In the genomic region with DNA sequence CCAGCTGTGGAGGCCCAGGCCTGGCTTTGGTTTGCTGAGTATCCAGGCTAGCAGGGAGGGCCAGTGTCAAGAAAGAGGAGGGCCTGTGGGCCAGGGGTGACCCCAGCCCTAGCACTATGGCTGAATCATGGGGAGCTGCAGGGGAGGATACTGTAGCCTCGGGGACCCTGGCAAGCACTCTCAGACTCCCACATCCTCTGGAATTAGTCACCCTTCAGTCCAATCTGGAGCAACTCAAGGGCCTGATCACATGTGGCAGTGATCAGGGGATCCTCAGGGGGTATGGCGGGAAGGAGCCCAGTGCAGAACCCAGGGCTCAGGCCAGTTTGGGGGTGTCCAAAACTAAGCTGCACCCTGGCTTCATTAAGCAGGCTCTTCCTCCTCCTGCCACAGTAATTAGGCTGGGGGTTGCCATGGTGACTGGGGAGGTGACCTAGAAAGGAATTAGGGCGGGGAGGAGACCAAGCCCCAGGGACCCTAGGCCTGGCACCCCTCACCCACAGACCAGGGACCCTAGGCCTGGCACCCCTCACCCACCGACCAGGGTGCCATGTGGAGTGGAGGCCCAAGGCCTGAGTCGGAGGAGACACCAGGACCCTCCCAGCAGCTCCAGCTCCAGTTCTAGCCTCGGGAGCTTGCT, we compare ENCODE assay signal across 16 cellular contexts. TPM values are rescaled to one million over a fixed set of nuclear protein-coding genes. Genes with fewer than 3 reads are reported as not detected.
DNase-seq lines count a peak whose midpoint lies in the region; ATAC-seq, FAIRE-seq and TF ChIP-seq lines count a peak whose summit lies in the region.
"Had no signal": no experiment of that assay in that cellular context is flagged by ENCODE, and none has a peak within 500 bp of the region (broad histone marks: within the 10 kb centered on the region; RNA-seq: fewer than 3 reads in every experiment).

No MANE protein-coding gene starts in this region.

- no peak overlapping the region for H2AK5ac ChIP-seq in IMR-90 (ENCODE audit: low read depth, low read length)

- H2BK5ac ChIP-seq in IMR-90 (ENCODE audit: low read depth, low read length, poor library complexity, severe bottlenecking), result no peak overlapping the region

- no peak overlapping the region for H2BK120ac ChIP-seq in IMR-90 (ENCODE audit: low read depth, low read length)

- H3K27ac Mint-ChIP-seq in progenitor cell of endocrine pancreas, result no peak overlapping the region

- no peaks in the 10 kb centered on the region for H3K79me2 ChIP-seq in keratinocyte (ENCODE audit: control insufficient read depth, insufficient read depth, low read length)

- no TSS peak for BruUV-seq in IMR-90 (replicated peaks; lab: Mats Ljungman, UMichigan)

- no peak overlapping the region for H3K4me3 ChIP-seq in IMR-90 (ENCODE audit: insufficient read depth, low read depth, low read length)
- H3K4me3 ChIP-seq in breast epithelium, result no peak overlapping the region
- no peak overlapping the region for H3K4me3 ChIP-seq in keratinocyte (ENCODE audit: control insufficient read depth in 2 of 3, extremely low read depth in 1 of 3, insufficient read depth in 2 of 3, low read depth in 1 of 3, low read length in 3 of 3)
- H3K4me3 ChIP-seq: adrenal gland, coronary artery, lung, ovary had no signal

- H3K4me1 Mint-ChIP-seq in progenitor cell of endocrine pancreas (ENCODE audit: low read depth), result peaks cover 1% of the 10 kb centered on the region

- no peak overlapping the region for H3K56ac ChIP-seq in IMR-90 (ENCODE audit: extremely low read depth, insufficient read depth, low read length)

- TF ChIP-seq CTCF in AG09319 (IDR thresholded peaks at IDR 0.05; ENCODE audit: low read depth, low read length), result no peak
- no peak for TF ChIP-seq CTCF in IMR-90 (conservative IDR thresholded peaks at IDR 0.05; ENCODE audit: low read depth, low read length)
- no peak for TF ChIP-seq CTCF in breast epithelium (IDR thresholded peaks at IDR 0.05)
- TF ChIP-seq CTCF in keratinocyte (optimal IDR thresholded peaks at IDR 0.05 in 1 of 3, IDR thresholded peaks at IDR 0.05 in 1 of 3, conservative IDR thresholded peaks at IDR 0.05 in 1 of 3; ENCODE audit: extremely low read depth in 1 of 3, insufficient read depth in 2 of 3, low read length in 3 of 3), result no peak
- TF ChIP-seq CTCF in progenitor cell of endocrine pancreas (IDR thresholded peaks at IDR 0.05; ENCODE audit: unreplicated experiment), result no peak

- H4K5ac ChIP-seq in IMR-90 (ENCODE audit: low read depth, low read length), result no peak overlapping the region

- H3K27me3 ChIP-seq in IMR-90 (ENCODE audit: control insufficient read depth, insufficient read depth, low read length), result no peaks in the 10 kb centered on the region
- no peaks in the 10 kb centered on the region for H3K27me3 ChIP-seq in breast epithelium
- no peaks in the 10 kb centered on the region for H3K27me3 ChIP-seq in keratinocyte (ENCODE audit: control insufficient read depth, extremely low read depth, insufficient read depth, low read length)
- H3K27me3 ChIP-seq: adrenal gland, ovary had no signal

- TF ChIP-seq POLR2A in IMR-90 (IDR thresholded peaks at IDR 0.05; ENCODE audit: low read depth, low read length), result no peak
- TF ChIP-seq POLR2A in breast epithelium (IDR thresholded peaks at IDR 0.05), result no peak

- H3K14ac ChIP-seq in IMR-90 (replicated peaks; ENCODE audit: low read depth, low read length), result no peak overlapping the region

- peaks cover 51% of the 10 kb centered on the region for H3K36me3 ChIP-seq in IMR-90 (ENCODE audit: control insufficient read depth, insufficient read depth, low read length)
- H3K36me3 ChIP-seq in breast epithelium, result no peaks in the 10 kb centered on the region
- H3K36me3 ChIP-seq in keratinocyte (ENCODE audit: control insufficient read depth in 2 of 2, extremely low read depth in 1 of 2, insufficient read depth in 2 of 2, low read length in 2 of 2), result peaks cover 0 to 8% of the 10 kb centered on the region in 2 experiments
- H3K36me3 ChIP-seq: adrenal gland, ovary had no signal

- CTCF ChIA-PET in IMR-90 (lab: Yijun Ruan, JAX), result no interaction called here

- H3K27me3 Mint-ChIP-seq in progenitor cell of endocrine pancreas, result peaks cover 10% of the 10 kb centered on the region

- H2BK20ac ChIP-seq in IMR-90 (ENCODE audit: low read depth, low read length), result no peak overlapping the region

- ATAC-seq in IMR-90 (ENCODE audit: low read depth), result peak; percentile 69
- ATAC-seq: esophagus mucosa had no signal

- H3K27ac ChIP-seq in IMR-90 (ENCODE audit: insufficient read depth, low read length), result no peak overlapping the region
- peak overlapping the region; percentile 13 to 83 for H3K27ac ChIP-seq in breast epithelium
- H3K27ac ChIP-seq in keratinocyte (ENCODE audit: control insufficient read depth, insufficient read depth, low read length), result no peak overlapping the region
- H3K27ac ChIP-seq: adrenal gland, ovary had no signal

- H3K4me1 ChIP-seq in IMR-90 (ENCODE audit: control insufficient read depth, insufficient read depth, low read length) (peaks cover 4% of the 10 kb centered on the region; the same call in 1 of the 2 replicates), breast epithelium (no peaks in the 10 kb centered on the region), keratinocyte (ENCODE audit: control insufficient read depth, extremely low read depth, insufficient read depth, low read length) (peaks cover 8% of the 10 kb centered on the region)
- H3K4me1 ChIP-seq: adrenal gland had no signal

- no peak for TF ChIP-seq RAD21 in IMR-90 (IDR thresholded peaks at IDR 0.05; ENCODE audit: low read length)

- peak overlapping the region; percentile 37 for H2AK9ac ChIP-seq in IMR-90 (replicated peaks; ENCODE audit: low read depth, low read length, poor library complexity)

- peak; percentile 15 for DNase-seq in AG09319 (ENCODE audit: extremely low read depth, low read depth)
- peak; percentile 62 for DNase-seq in IMR-90
- no peak for DNase-seq in breast epithelium (ENCODE audit: low spot score in 2 of 2)
- DNase-seq in keratinocyte (ENCODE audit: low read depth, low spot score), result no peak
- DNase-seq in pons (ENCODE audit: low spot score), result no peak
- no peak for DNase-seq in activated CD4-positive, alpha-beta T cell treated with anti-CD3 and anti-CD28 coated beads, Interleukin-2, amount 50 U/mL, for 48 hours
- no peak for DNase-seq in middle frontal gyrus (ENCODE audit: extremely low spot score, low spot score)
- no peak for DNase-seq in progenitor cell of endocrine pancreas (ENCODE audit: low spot score, unreplicated experiment)
- DNase-seq: activated CD4-positive, alpha-beta T cell treated with anti-CD3 and anti-CD28 coated beads for 1 hour; adrenal gland; NCI-H2081; ovary had no signal

- H4K91ac ChIP-seq in IMR-90 (ENCODE audit: insufficient read depth, low read depth, low read length), result no peak overlapping the region

- H4K20me1 ChIP-seq in IMR-90 (ENCODE audit: insufficient read depth, low read length), result peaks cover 7% of the 10 kb centered on the region; the same call in 1 of the 2 replicates
- H4K20me1 ChIP-seq in keratinocyte (ENCODE audit: control insufficient read depth, extremely low read depth, insufficient read depth, low read length), result no peaks in the 10 kb centered on the region

- POLR2A ChIA-PET in IMR-90 (lab: Charles Lee; ENCODE audit: unreplicated experiment), result interaction anchor here (1.0 kb wide), 1 partner anchor 9 kb away, joined by 5 read pairs; the partner anchor contains the start of gene TMEM256

- no peaks in the 10 kb centered on the region for H3K9me3 Mint-ChIP-seq in progenitor cell of endocrine pancreas (ENCODE audit: low read depth)

- H3K4me2 ChIP-seq in IMR-90 (ENCODE audit: low read depth, low read length), result no peak overlapping the region
- peak overlapping the region; percentile 25 for H3K4me2 ChIP-seq in keratinocyte (ENCODE audit: control insufficient read depth, extremely low read depth, insufficient read depth, low read depth, low read length)

- H4K8ac ChIP-seq in IMR-90 (ENCODE audit: low read depth in 2 of 2, low read length in 2 of 2), result no peak overlapping the region

- no peak overlapping the region for H3K23ac ChIP-seq in IMR-90 (ENCODE audit: low read depth, low read length)

- dilution Hi-C loops in IMR-90 (cut with HindIII; ENCODE audit: low sequenced_read_pairs, unreplicated experiment), result no loop called here
- dilution Hi-C loops in keratinocyte (cut with MboI; ENCODE audit: extremely low pct_ligation_motif_present, low sequenced_read_pairs), result no loop called here

- in situ Hi-C loops in IMR-90 (cut with MboI; ENCODE audit: low sequenced_read_pairs), result no loop called here

- H3K4me3 Mint-ChIP-seq in progenitor cell of endocrine pancreas (ENCODE audit: low read depth), result no peak overlapping the region

- no peak overlapping the region for H3K4ac ChIP-seq in IMR-90 (ENCODE audit: low read depth, low read length)

- no peak overlapping the region for H3K18ac ChIP-seq in IMR-90 (ENCODE audit: low read depth, low read length)

- H2BK15ac ChIP-seq in IMR-90 (ENCODE audit: low read depth, low read length), result no peak overlapping the region

- no CpG with 5 or more reads among the region's 6 CpGs for WGBS in IMR-90 (ENCODE audit: extremely low coverage in 2 of 2, insufficient read length in 1 of 2), 2 experiments

- peaks cover 14% of the 10 kb centered on the region for H3K36me3 Mint-ChIP-seq in progenitor cell of endocrine pancreas (ENCODE audit: insufficient read depth)

- H3K9me1 ChIP-seq in IMR-90 (ENCODE audit: insufficient read depth, low read length) (peaks cover 7% of the 10 kb centered on the region; the same call in 1 of the 2 replicates), keratinocyte (ENCODE audit: control insufficient read depth, extremely low read depth, insufficient read depth, low read length) (no peaks in the 10 kb centered on the region)

- peaks cover 0 to 3% of the 10 kb centered on the region in 2 experiments; a peak in 1 of 4 replicates for H3K79me1 ChIP-seq in IMR-90 (ENCODE audit: low read depth in 1 of 2, low read length in 2 of 2)

- intact Hi-C loops in IMR-90 (cut with micrococcal nuclease) (no loop called here), breast epithelium (cut with DNase I; ENCODE audit: low total_unique reads) (no loop called here)

- H3K9me3 ChIP-seq in IMR-90 (ENCODE audit: control insufficient read depth, insufficient read depth, low read length) (no peaks in the 10 kb centered on the region), breast epithelium (no peaks in the 10 kb centered on the region), keratinocyte (ENCODE audit: control insufficient read depth, low read depth, low read length) (no peaks in the 10 kb centered on the region)
- H3K9me3 ChIP-seq: adrenal gland, ovary had no signal

- no peak overlapping the region for H2AFZ ChIP-seq in IMR-90 (replicated peaks; ENCODE audit: low read length, poor library complexity)
- no peak overlapping the region for H2AFZ ChIP-seq in keratinocyte (ENCODE audit: control insufficient read depth, low read length)

- no peak overlapping the region for H3K9ac ChIP-seq in IMR-90 (ENCODE audit: low read depth, low read length)
- H3K9ac ChIP-seq in keratinocyte (ENCODE audit: control insufficient read depth, extremely low read depth, insufficient read depth, low read length), result no peak overlapping the region

- no peak for FAIRE-seq in keratinocyte (lab: Jason Lieb, UNC)

RNA-seq across cellular contexts. Expression of gene NLGN2, which starts 5.8 kb away (rescaled TPM):
- 1.7 and 1.8 TPM in 2 replicates for total RNA-seq in IMR-90 (2012; rRNA removed)
- polyA plus RNA-seq in IMR-90 (2012; rRNA removed), result 36.7 and 38.1 TPM in 2 replicates
- polyA plus RNA-seq in IMR-90 (2012; cell fraction: cytosol; rRNA removed), result 19.6 and 36.4 TPM in 2 replicates
- 187 and 347 TPM in 2 replicates for polyA plus RNA-seq in IMR-90 (2012; cell fraction: nucleus; rRNA removed; ENCODE audit: low replicate concordance)
- total RNA-seq in breast epithelium, result 10 to 100 TPM in 1 of 3 donors, 1 to 10 TPM in 2; 6.7 to 13.1 (median 8.3) TPM
- polyA plus RNA-seq in keratinocyte, result 2.5 to 4.9 TPM (median 4.8 TPM) in 3 replicates
- 1.8 TPM for polyA plus RNA-seq in keratinocyte (2011; ENCODE audit: low read depth)
- polyA plus RNA-seq in keratinocyte (2011; cell fraction: cytosol; rRNA removed), result 1.4 and 3.1 TPM in 2 replicates
- polyA plus RNA-seq in keratinocyte (2011; cell fraction: nucleus; rRNA removed), result 21.2 and 36.3 TPM in 2 replicates
- polyA plus RNA-seq in keratinocyte (2012; ENCODE audit: low replicate concordance), result 7.2 and 11.1 TPM in 2 replicates
- polyA minus RNA-seq in keratinocyte, result 2.7 to 14.2 TPM (median 5.1 TPM) in 3 replicates
- 3.5 TPM for polyA minus RNA-seq in keratinocyte (2011; cell fraction: cytosol; rRNA and poly(A)+ RNA removed)
- 7.0 and 12.2 TPM in 2 replicates for polyA minus RNA-seq in keratinocyte (2011; cell fraction: nucleus; rRNA and poly(A)+ RNA removed)
- total RNA-seq in progenitor cell of endocrine pancreas, result 30.3 and 34.4 TPM in 2 replicates

RNA-seq across cellular contexts. Expression of gene SPEM1, which starts 6.7 kb away (rescaled TPM):
- not detected in 2 replicates for total RNA-seq in IMR-90 (2012; rRNA removed)
- polyA plus RNA-seq in IMR-90 (2012; rRNA removed), result not detected in 2 replicates
- not detected in 2 replicates for polyA plus RNA-seq in IMR-90 (2012; cell fraction: cytosol; rRNA removed)
- not detected in 2 replicates for polyA plus RNA-seq in IMR-90 (2012; cell fraction: nucleus; rRNA removed; ENCODE audit: low replicate concordance)
- total RNA-seq in breast epithelium, result not detected
- not detected in 3 replicates for polyA plus RNA-seq in keratinocyte
- polyA plus RNA-seq in keratinocyte (2011; ENCODE audit: low read depth), result not detected
- polyA plus RNA-seq in keratinocyte (2011; cell fraction: cytosol; rRNA removed), result not detected in 2 replicates
- not detected in 2 replicates for polyA plus RNA-seq in keratinocyte (2011; cell fraction: nucleus; rRNA removed)
- not detected in 2 replicates for polyA plus RNA-seq in keratinocyte (2012; ENCODE audit: low replicate concordance)
- polyA minus RNA-seq in keratinocyte, result not detected in 3 replicates
- not detected for polyA minus RNA-seq in keratinocyte (2011; cell fraction: cytosol; rRNA and poly(A)+ RNA removed)
- polyA minus RNA-seq in keratinocyte (2011; cell fraction: nucleus; rRNA and poly(A)+ RNA removed), result not detected in 2 replicates
- not detected in 2 replicates for total RNA-seq in progenitor cell of endocrine pancreas
- total RNA-seq: adrenal gland; esophagus mucosa; lung; ovary; T-helper 2 cell treated with Interferon-gamma antibody and Interleukin-4, amounts not matched to agents 100 ng/mL and 5 ng/mL, for 36 hours had no signal
- polyA plus RNA-seq: adrenal gland, lung, ovary had no signal

RNA-seq across cellular contexts. Expression of gene TMEM256, which starts 9.6 kb away (rescaled TPM):
- total RNA-seq in IMR-90 (2012; rRNA removed) (35.3 and 38.4 TPM in 2 replicates), breast epithelium (100 to 1,000 TPM in 1 of 3 donors, 10 to 100 TPM in 2; 77.6 to 113 (median 92.3) TPM), progenitor cell of endocrine pancreas (89.2 and 102 TPM in 2 replicates)
- polyA plus RNA-seq in IMR-90 (2012; rRNA removed) (174 and 252 TPM in 2 replicates), keratinocyte (68.1 to 131 TPM (median 90.1 TPM) in 3 replicates)
- polyA plus RNA-seq in IMR-90 (2012; cell fraction: cytosol; rRNA removed), result 109 and 112 TPM in 2 replicates
- polyA plus RNA-seq in IMR-90 (2012; cell fraction: nucleus; rRNA removed; ENCODE audit: low replicate concordance), result 17.8 and 27.6 TPM in 2 replicates
- polyA plus RNA-seq in keratinocyte (2011; ENCODE audit: low read depth), result 2.4 TPM
- polyA plus RNA-seq in keratinocyte (2011; cell fraction: cytosol; rRNA removed), result 92.9 and 134 TPM in 2 replicates
- polyA plus RNA-seq in keratinocyte (2011; cell fraction: nucleus; rRNA removed), result 25.6 and 45.5 TPM in 2 replicates
- 75.1 and 103 TPM in 2 replicates for polyA plus RNA-seq in keratinocyte (2012; ENCODE audit: low replicate concordance)
- 17.3 to 36.1 TPM (median 34.8 TPM) in 3 replicates for polyA minus RNA-seq in keratinocyte
- polyA minus RNA-seq in keratinocyte (2011; cell fraction: cytosol; rRNA and poly(A)+ RNA removed), result 19.8 TPM
- 7.9 and 8.1 TPM in 2 replicates for polyA minus RNA-seq in keratinocyte (2011; cell fraction: nucleus; rRNA and poly(A)+ RNA removed)

RNA-seq across cellular contexts. Expression of gene SPEM2, which starts 11.9 kb away (rescaled TPM):
- not detected in 2 replicates for total RNA-seq in IMR-90 (2012; rRNA removed)
- not detected in 2 replicates for polyA plus RNA-seq in IMR-90 (2012; rRNA removed)
- polyA plus RNA-seq in IMR-90 (2012; cell fraction: cytosol; rRNA removed), result not detected in 2 replicates
- polyA plus RNA-seq in IMR-90 (2012; cell fraction: nucleus; rRNA removed; ENCODE audit: low replicate concordance), result 0.13 TPM in 1 of 2 replicates, not detected in the other
- not detected for total RNA-seq in breast epithelium
- polyA plus RNA-seq in keratinocyte, result not detected in 3 replicates
- not detected for polyA plus RNA-seq in keratinocyte (2011; ENCODE audit: low read depth)
- not detected in 2 replicates for polyA plus RNA-seq in keratinocyte (2011; cell fraction: cytosol; rRNA removed)
- polyA plus RNA-seq in keratinocyte (2011; cell fraction: nucleus; rRNA removed), result not detected in 2 replicates
- not detected in 2 replicates for polyA plus RNA-seq in keratinocyte (2012; ENCODE audit: low replicate concordance)
- polyA minus RNA-seq in keratinocyte, result not detected in 3 replicates
- not detected for polyA minus RNA-seq in keratinocyte (2011; cell fraction: cytosol; rRNA and poly(A)+ RNA removed)
- polyA minus RNA-seq in keratinocyte (2011; cell fraction: nucleus; rRNA and poly(A)+ RNA removed), result not detected in 2 replicates
- total RNA-seq in progenitor cell of endocrine pancreas, result not detected in 2 replicates
- total RNA-seq: adrenal gland; esophagus mucosa; lung; ovary; T-helper 2 cell treated with Interferon-gamma antibody and Interleukin-4, amounts not matched to agents 100 ng/mL and 5 ng/mL, for 36 hours had no signal
- polyA plus RNA-seq: adrenal gland, lung, ovary had no signal

RNA-seq across cellular contexts. Expression of gene SPEM3, which starts 15.2 kb away (rescaled TPM):
- total RNA-seq in IMR-90 (2012; rRNA removed) (not detected in 2 replicates), breast epithelium (not detected), progenitor cell of endocrine pancreas (not detected in 2 replicates)
- polyA plus RNA-seq in IMR-90 (2012; rRNA removed) (not detected in 2 replicates), keratinocyte (not detected in 3 replicates)
- not detected in 2 replicates for polyA plus RNA-seq in IMR-90 (2012; cell fraction: cytosol; rRNA removed)
- polyA plus RNA-seq in IMR-90 (2012; cell fraction: nucleus; rRNA removed; ENCODE audit: low replicate concordance), result not detected in 2 replicates
- not detected for polyA plus RNA-seq in keratinocyte (2011; ENCODE audit: low read depth)
- not detected in 2 replicates for polyA plus RNA-seq in keratinocyte (2011; cell fraction: cytosol; rRNA removed)
- polyA plus RNA-seq in keratinocyte (2011; cell fraction: nucleus; rRNA removed), result not detected in 2 replicates
- 0.07 TPM in 1 of 2 replicates, not detected in the other for polyA plus RNA-seq in keratinocyte (2012; ENCODE audit: low replicate concordance)
- polyA minus RNA-seq in keratinocyte, result not detected in 3 replicates
- not detected for polyA minus RNA-seq in keratinocyte (2011; cell fraction: cytosol; rRNA and poly(A)+ RNA removed)
- polyA minus RNA-seq in keratinocyte (2011; cell fraction: nucleus; rRNA and poly(A)+ RNA removed), result not detected in 2 replicates
- total RNA-seq: adrenal gland; esophagus mucosa; lung; ovary; T-helper 2 cell treated with Interferon-gamma antibody and Interleukin-4, amounts not matched to agents 100 ng/mL and 5 ng/mL, for 36 hours had no signal
- polyA plus RNA-seq: adrenal gland, lung, ovary had no signal

Comparison
In these comparisons a context has a peak if more than half of its experiments do, and no peak if none do; other contexts are left out.
1. DNase-seq: peak in AG09319 (single experiment) and IMR-90 (single experiment); none in breast epithelium (0 of 2), keratinocyte (single experiment), pons (single experiment), activated CD4-positive, alpha-beta T cell treated with anti-CD3 and anti-CD28 coated beads, Interleukin-2, amount 50 U/mL, for 48 hours (0 of 2), middle frontal gyrus (single experiment) and progenitor cell of endocrine pancreas (single experiment).
2. H3K27ac ChIP-seq: peak in breast epithelium (2 of 2); none in IMR-90 (single experiment) and keratinocyte (single experiment).